16 cellular contexts compared by ENCODE assay signal in genomic region chr7:39595102-39595620, GRCh38. TPM values are rescaled to one million over a fixed set of nuclear protein-coding genes. Genes with fewer than 3 reads are reported as not detected.
DNase-seq lines count a peak whose midpoint lies in the region; ATAC-seq, FAIRE-seq and TF ChIP-seq lines count a peak whose summit lies in the region.
"Had no signal": no experiment of that assay in that cellular context is flagged by ENCODE, and none has a peak within 500 bp of the region (broad histone marks: within the 10 kb centered on the region; RNA-seq: fewer than 3 reads in every experiment).

No MANE protein-coding gene starts in this region.

- TF ChIP-seq CTCF in D721Med (IDR thresholded peaks at IDR 0.05; ENCODE audit: insufficient read depth, missing control alignments), result no peak
- TF ChIP-seq CTCF in HepG2 (CRISPR knock-in tag; IDR thresholded peaks at IDR 0.05), result no peak
- no peak for TF ChIP-seq CTCF in OCI-LY7 (conservative IDR thresholded peaks at IDR 0.05; ENCODE audit: low read length)
- TF ChIP-seq CTCF in spleen (IDR thresholded peaks at IDR 0.05 in 8 of 11, conservative IDR thresholded peaks at IDR 0.05 in 3 of 11), result no peak
- TF ChIP-seq CTCF in coronary artery (IDR thresholded peaks at IDR 0.05), result no peak

- WGBS in HepG2 (ENCODE audit: low lambda C conversion rate), result 41% methylated on average over 4 of the region's 4 CpGs
- WGBS in spleen, 5 donors, result 55 to 71% (median 61%) methylated on average over 4 of the region's 4 CpGs

- no peaks in the 10 kb centered on the region for H3K4me1 ChIP-seq in HepG2 (ENCODE audit: insufficient read depth, low read length)
- H3K4me1 ChIP-seq in OCI-LY7 (ENCODE audit: insufficient read depth, low read length, poor library complexity, severe bottlenecking), result no peaks in the 10 kb centered on the region
- peaks cover 0 to 2% (median 0%) of the 10 kb centered on the region in 6 donors for H3K4me1 ChIP-seq in spleen

- H3K4me2 ChIP-seq in HepG2 (ENCODE audit: low read depth, low read length) (no peak overlapping the region), OCI-LY7 (ENCODE audit: low read length) (no peak overlapping the region)

- BruUV-seq in HepG2 (replicated peaks; lab: Mats Ljungman, UMichigan), result no TSS peak
- no TSS peak for BruUV-seq in OCI-LY7 (replicated peaks; lab: Mats Ljungman, UMichigan)

- H4K20me1 ChIP-seq in HepG2 (ENCODE audit: insufficient read depth, low read length), result no peaks in the 10 kb centered on the region
- no peaks in the 10 kb centered on the region for H4K20me1 ChIP-seq in OCI-LY7 (ENCODE audit: insufficient read depth, low read length)

- no peak for TF ChIP-seq RAD21 in HepG2 (CRISPR knock-in tag; IDR thresholded peaks at IDR 0.05)

- H3K36me3 ChIP-seq in HepG2 (replicated peaks in 1 of 2; ENCODE audit: control insufficient read depth in 1 of 2, insufficient read depth in 2 of 2, low read length in 2 of 2), result no peaks in the 10 kb centered on the region
- H3K36me3 ChIP-seq in OCI-LY7 (ENCODE audit: insufficient read depth, low read length), result no peaks in the 10 kb centered on the region
- H3K36me3 ChIP-seq in spleen, result no peaks in the 10 kb centered on the region

- no peaks in the 10 kb centered on the region for H3K27me3 ChIP-seq in HepG2 (ENCODE audit: control insufficient read depth in 1 of 2, insufficient read depth in 2 of 2, low read length in 2 of 2)
- no peaks in the 10 kb centered on the region for H3K27me3 ChIP-seq in spleen (replicated peaks in 1 of 7)

- TF ChIP-seq POLR2A in HepG2 (IDR thresholded peaks at IDR 0.05; ENCODE audit: insufficient read depth in 1 of 2, low read depth in 2 of 2, low read length in 2 of 2), result no peak
- no peak for TF ChIP-seq POLR2A in spleen (IDR thresholded peaks at IDR 0.05)

- no peaks in the 10 kb centered on the region for H3K9me2 ChIP-seq in OCI-LY7 (ENCODE audit: insufficient read depth, low read length)

- TF ChIP-seq EP300 in HepG2 (IDR thresholded peaks at IDR 0.05; ENCODE audit: low read depth in 2 of 2, low read length in 2 of 2) (no peak), HepG2 (CRISPR knock-in tag; IDR thresholded peaks at IDR 0.05; ENCODE audit: borderline replicate concordance) (no peak)

- intact Hi-C loops in HepG2 (cut with micrococcal nuclease; ENCODE audit: unreplicated experiment), result no loop called here
- intact Hi-C loops in OCI-LY7 (cut with micrococcal nuclease; ENCODE audit: unreplicated experiment), result no loop called here
- intact Hi-C loops in spleen (cut with DNase I; ENCODE audit: low total_unique reads), result no loop called here

- in situ Hi-C loops in HepG2 (cut with HindIII; ENCODE audit: extremely low pct_ligation_motif_present, low pct_unique_long_range_greater_than_20kb), result no loop called here

- no peaks in the 10 kb centered on the region for H3K9me3 ChIP-seq in HepG2 (ENCODE audit: low read length)
- H3K9me3 ChIP-seq in OCI-LY7 (ENCODE audit: low read length), result no peaks in the 10 kb centered on the region
- no peaks in the 10 kb centered on the region for H3K9me3 ChIP-seq in spleen

- no peak overlapping the region for H2AFZ ChIP-seq in HepG2 (ENCODE audit: low read length)
- H2AFZ ChIP-seq in OCI-LY7 (ENCODE audit: low read length), result no peak overlapping the region

- H3K4me3 ChIP-seq in HepG2 (replicated peaks in 1 of 3; ENCODE audit: insufficient read depth in 1 of 3, low read depth in 2 of 3, low read length in 3 of 3), result no peak overlapping the region
- H3K4me3 ChIP-seq in OCI-LY7 (ENCODE audit: low read depth, low read length, poor library complexity, severe bottlenecking), result no peak overlapping the region
- no peak overlapping the region for H3K4me3 ChIP-seq in spleen
- H3K4me3 ChIP-seq in coronary artery, result no peak overlapping the region

- CTCF ChIA-PET in HepG2 (lab: Yijun Ruan, JAX; ENCODE audit: low intra/inter-chr PET ratio, low total read pairs) (no interaction called here), OCI-LY7 (lab: Charles Lee; ENCODE audit: unreplicated experiment) (no interaction called here)

- FAIRE-seq in D721Med (lab: Jason Lieb, UNC) (peak; percentile 38), HepG2 (lab: Jason Lieb, UNC) (no peak)

- H3K9ac ChIP-seq in HepG2 (ENCODE audit: insufficient read depth, low read depth, low read length), result no peak overlapping the region

- H3K79me2 ChIP-seq in HepG2 (ENCODE audit: insufficient read depth, low read length), result no peaks in the 10 kb centered on the region
- H3K79me2 ChIP-seq in OCI-LY7 (ENCODE audit: insufficient read depth, low read depth, low read length), result no peaks in the 10 kb centered on the region

- POLR2A ChIA-PET in HepG2 (lab: Yijun Ruan, JAX) (interaction anchor here (1.3 kb wide), 1 partner anchor 28 kb away, joined by 3 read pairs; the partner anchor contains the start of gene RALA), OCI-LY7 (lab: Charles Lee) (no interaction called here)

- DNase-seq in D721Med (ENCODE audit: insufficient read length, low spot score), result no peak
- DNase-seq in NCI-H2029 (lab: John Stamatoyannopoulos, UW), result peak; percentile 21
- peak; percentile 79 for DNase-seq in astrocyte of the hippocampus (ENCODE audit: low read depth, low spot score)
- peak; percentile 16 for DNase-seq in HepG2 (ENCODE audit: low spot score)
- no peak for DNase-seq in OCI-LY7 (ENCODE audit: low spot score)
- DNase-seq in spleen, result no peak
- DNase-seq in coronary artery (ENCODE audit: low spot score), result no peak
- no peak for DNase-seq in AG08395 (ENCODE audit: low spot score)
- DNase-seq: activated CD8-positive, alpha-beta T cell treated with anti-CD3 and anti-CD28 coated beads for 36 hours; activated effector memory CD4-positive, alpha-beta T cell treated with anti-CD3 and anti-CD28 coated beads, Interleukin-2, amount 50 U/mL, for 16 hours; central memory CD4-positive, alpha-beta T cell; KG1; NCI-H2107; right cardiac atrium; stimulated activated naive CD8-positive, alpha-beta T cell treated with anti-CD3 and anti-CD28 coated beads, Interleukin-15, amount 100 ng/mL, for 72 hours had no signal

- H3K27ac ChIP-seq in HepG2 (ENCODE audit: extremely low read length, insufficient read depth, low read length) (no peak overlapping the region), OCI-LY7 (ENCODE audit: low read depth, low read length, poor library complexity, severe bottlenecking) (no peak overlapping the region), spleen (peak overlapping the region in 3 of 8 donors; percentile 10 to 36 (median 13)), coronary artery (no peak overlapping the region)

- ATAC-seq in HepG2, result no peak; the same call in 2 of the 3 replicates
- ATAC-seq: activated CD8-positive, alpha-beta T cell treated with anti-CD3 and anti-CD28 coated beads for 36 hours; esophagus mucosa; stimulated activated naive CD8-positive, alpha-beta T cell treated with anti-CD3 and anti-CD28 coated beads, Interleukin-15, amount 100 ng/mL, for 72 hours had no signal

RNA-seq across cellular contexts. Expression of gene RALA, which starts 28.2 kb away (rescaled TPM):
- total RNA-seq in HepG2 (2016; rRNA removed; fragmentation: Illumina TruSeq; extraction: Trizol) (11.8 and 23.0 TPM in 2 replicates), OCI-LY7 (2022) (31.0 TPM in 2 replicates), spleen (10 to 100 TPM; 18.3 to 26.6 (median 20.4) TPM)
- total RNA-seq in HepG2 (2016; cell fraction: cytosol; rRNA removed; fragmentation: Illumina TruSeq; extraction: Trizol; ENCODE audit: low read depth), result 6.1 and 6.9 TPM in 2 replicates
- total RNA-seq in HepG2 (2016; cell fraction: insoluble cytoplasmic fraction; rRNA removed; fragmentation: Illumina TruSeq; extraction: Trizol), result 12.6 and 22.2 TPM in 2 replicates
- total RNA-seq in HepG2 (2016; cell fraction: membrane; rRNA removed; fragmentation: Illumina TruSeq; extraction: Trizol), result 13.0 and 14.4 TPM in 2 replicates
- 10.8 and 11.3 TPM in 2 replicates for total RNA-seq in HepG2 (2016; cell fraction: nucleus; rRNA removed; fragmentation: Illumina TruSeq; extraction: Trizol)
- polyA plus RNA-seq in HepG2 (2011; rRNA removed) (12.8 and 19.5 TPM in 2 replicates), spleen (10 to 100 TPM in 2 of 3 donors, 1 to 10 TPM in 1; 10.0 to 19.4 (median 16.1) TPM)
- 9.2 and 12.2 TPM in 2 replicates for polyA plus RNA-seq in HepG2 (2011; cell fraction: cytosol; rRNA removed)
- 6.4 and 6.7 TPM in 2 replicates for polyA plus RNA-seq in HepG2 (2011; cell fraction: nucleus; rRNA removed)
- 23.7 and 26.7 TPM in 2 replicates for polyA plus RNA-seq in HepG2 (2012)
- polyA plus RNA-seq in HepG2 (2016; cell fraction: cytosol; fragmentation: Illumina TruSeq; extraction: Trizol; ENCODE audit: low read depth), result 14.5 and 15.2 TPM in 2 replicates
- polyA plus RNA-seq in HepG2 (2016; cell fraction: insoluble cytoplasmic fraction; fragmentation: Illumina TruSeq; extraction: Trizol; ENCODE audit: low read depth), result 50.3 and 60.4 TPM in 2 replicates
- polyA plus RNA-seq in HepG2 (2016; cell fraction: membrane; fragmentation: Illumina TruSeq; extraction: Trizol; ENCODE audit: low read depth), result 16.5 and 20.5 TPM in 2 replicates
- 19.8 and 21.9 TPM in 2 replicates for polyA plus RNA-seq in HepG2 (2016; cell fraction: nucleus; fragmentation: Illumina TruSeq; extraction: Trizol; ENCODE audit: insufficient read depth, low read depth)
- polyA minus RNA-seq in HepG2 (2011; rRNA and poly(A)+ RNA removed; ENCODE audit: low replicate concordance), result 9.4 and 17.2 TPM in 2 replicates
- polyA minus RNA-seq in HepG2 (2011; cell fraction: cytosol; rRNA and poly(A)+ RNA removed), result 16.0 and 21.1 TPM in 2 replicates
- polyA minus RNA-seq in HepG2 (2011; cell fraction: nucleus; rRNA and poly(A)+ RNA removed), result 23.4 and 25.4 TPM in 2 replicates
- total RNA-seq in OCI-LY7 (2014; rRNA removed; shearing (Covaris generic)), result 5.7 and 6.4 TPM in 2 replicates

RNA-seq across cellular contexts. Expression of gene YAE1, which starts 29.0 kb away (rescaled TPM):
- 28.3 and 32.9 TPM in 2 replicates for total RNA-seq in HepG2 (2016; rRNA removed; fragmentation: Illumina TruSeq; extraction: Trizol)
- total RNA-seq in HepG2 (2016; cell fraction: cytosol; rRNA removed; fragmentation: Illumina TruSeq; extraction: Trizol; ENCODE audit: low read depth), result 12.5 and 12.7 TPM in 2 replicates
- 30.7 and 33.3 TPM in 2 replicates for total RNA-seq in HepG2 (2016; cell fraction: insoluble cytoplasmic fraction; rRNA removed; fragmentation: Illumina TruSeq; extraction: Trizol)
- total RNA-seq in HepG2 (2016; cell fraction: membrane; rRNA removed; fragmentation: Illumina TruSeq; extraction: Trizol), result 14.6 and 15.8 TPM in 2 replicates
- 30.1 and 33.7 TPM in 2 replicates for total RNA-seq in HepG2 (2016; cell fraction: nucleus; rRNA removed; fragmentation: Illumina TruSeq; extraction: Trizol)
- polyA plus RNA-seq in HepG2 (2011; rRNA removed), result 16.8 and 18.7 TPM in 2 replicates
- polyA plus RNA-seq in HepG2 (2011; cell fraction: cytosol; rRNA removed), result 8.3 and 14.2 TPM in 2 replicates
- 9.4 and 16.5 TPM in 2 replicates for polyA plus RNA-seq in HepG2 (2011; cell fraction: nucleus; rRNA removed)
- 18.1 and 23.0 TPM in 2 replicates for polyA plus RNA-seq in HepG2 (2012)
- 5.8 and 6.2 TPM in 2 replicates for polyA plus RNA-seq in HepG2 (2016; cell fraction: cytosol; fragmentation: Illumina TruSeq; extraction: Trizol; ENCODE audit: low read depth)
- 34.8 and 35.3 TPM in 2 replicates for polyA plus RNA-seq in HepG2 (2016; cell fraction: insoluble cytoplasmic fraction; fragmentation: Illumina TruSeq; extraction: Trizol; ENCODE audit: low read depth)
- 6.6 and 7.4 TPM in 2 replicates for polyA plus RNA-seq in HepG2 (2016; cell fraction: membrane; fragmentation: Illumina TruSeq; extraction: Trizol; ENCODE audit: low read depth)
- polyA plus RNA-seq in HepG2 (2016; cell fraction: nucleus; fragmentation: Illumina TruSeq; extraction: Trizol; ENCODE audit: insufficient read depth, low read depth), result 38.2 and 38.8 TPM in 2 replicates
- 3.7 and 5.4 TPM in 2 replicates for polyA minus RNA-seq in HepG2 (2011; rRNA and poly(A)+ RNA removed; ENCODE audit: low replicate concordance)
- 6.5 and 12.1 TPM in 2 replicates for polyA minus RNA-seq in HepG2 (2011; cell fraction: cytosol; rRNA and poly(A)+ RNA removed)
- polyA minus RNA-seq in HepG2 (2011; cell fraction: nucleus; rRNA and poly(A)+ RNA removed), result 50.2 and 64.5 TPM in 2 replicates
- total RNA-seq in OCI-LY7 (2014; rRNA removed; shearing (Covaris generic)), result 25.5 and 37.5 TPM in 2 replicates
- total RNA-seq in OCI-LY7 (2022), result 17.3 and 19.1 TPM in 2 replicates
- total RNA-seq in spleen, result 10 to 100 TPM; 13.2 to 19.4 (median 15.0) TPM
- 10 to 100 TPM; 18.8 to 21.8 (median 19.2) TPM for polyA plus RNA-seq in spleen

Comparison
In these comparisons a context has a peak if more than half of its experiments do, and no peak if none do; other contexts are left out.
1. DNase-seq: peak in NCI-H2029 (single experiment), astrocyte of the hippocampus (single experiment) and HepG2 (single experiment); none in D721Med (single experiment), OCI-LY7 (single experiment), spleen (single experiment), coronary artery (single experiment) and AG08395 (single experiment).